Comparison of ENCODE assay signal across 26 cellular contexts in genomic region chr3:134873789-134874188, GRCh38.
"Had no signal": no experiment of that assay in that cellular context is flagged by ENCODE, and none has a peak within 500 bp of the region (broad histone marks: within the 10 kb centered on the region; RNA-seq: fewer than 3 reads in every experiment).

No MANE protein-coding gene starts in this region.

- DNase-seq: colonic mucosa; cortex of kidney; effector CD8-positive, alpha-beta T cell; effector memory CD8-positive, alpha-beta T cell; endodermal cell; erythroblast; esophagus squamous epithelium; foreskin fibroblast; foreskin melanocyte; gastrocnemius medialis; glutamatergic neuron; head of caudate nucleus; heart right ventricle; hippocampal formation; left cardiac atrium; left lung; left ventricle myocardium superior; lower lobe of right lung; mesenchymal stem cell; mucosa of descending colon; naive B cell had no signal

- H3K27me3 ChIP-seq: colonic mucosa, esophagus squamous epithelium, gastrocnemius medialis, heart right ventricle, left lung had no signal

- H3K4me1 ChIP-seq: colonic mucosa, esophagus squamous epithelium, left lung, lower lobe of right lung had no signal

- ATAC-seq: effector memory CD8-positive, alpha-beta T cell; esophagus mucosa; gastrocnemius medialis; heart right ventricle; left cardiac atrium; left lung; left ventricle myocardium superior; lower lobe of right lung; mucosa of descending colon had no signal

- H3K36me3 ChIP-seq: colonic mucosa, esophagus squamous epithelium, gastrocnemius medialis, heart right ventricle, left lung, lower lobe of right lung had no signal

- H3K4me3 ChIP-seq: colonic mucosa, esophagus squamous epithelium, gastrocnemius medialis, heart right ventricle, left lung, lower lobe of right lung, mucosa of descending colon had no signal

- H3K27ac ChIP-seq: colonic mucosa, epithelial cell of prostate, esophagus squamous epithelium, gastrocnemius medialis, heart right ventricle, left lung, lower lobe of right lung had no signal

- H3K9me3 ChIP-seq: colonic mucosa, esophagus squamous epithelium, gastrocnemius medialis, heart right ventricle, left lung, lower lobe of right lung, mucosa of descending colon had no signal

- FAIRE-seq: endometrium, islet of Langerhans, keratinocyte had no signal
